ENCODE assay signal across 8 cellular contexts in the genomic region with DNA sequence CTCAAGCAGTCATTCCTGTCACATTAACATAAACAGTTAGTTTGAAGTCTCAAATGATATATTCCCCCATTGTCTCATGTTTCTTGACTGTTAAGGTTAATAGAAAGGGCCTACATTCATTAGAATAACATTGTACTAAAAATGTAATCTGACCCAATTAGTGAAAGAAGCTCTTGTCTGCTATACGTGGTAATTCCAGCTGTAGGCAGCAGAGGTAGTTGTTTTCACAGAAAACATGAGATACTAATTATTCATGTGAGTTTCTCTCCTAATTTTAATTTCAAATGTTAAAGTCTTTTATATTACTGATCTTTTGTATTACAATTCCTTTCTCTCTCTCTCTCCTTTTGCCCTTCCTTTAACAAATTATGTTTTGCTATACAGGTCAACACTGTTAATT. TPM values are rescaled to one million over a fixed set of nuclear protein-coding genes. Genes with fewer than 3 reads are reported as not detected.
DNase-seq lines count a peak whose midpoint lies in the region; ATAC-seq and TF ChIP-seq lines count a peak whose summit lies in the region.

No MANE protein-coding gene starts in this region.

- no peaks in the 10 kb centered on the region for H3K36me3 ChIP-seq in breast epithelium

- no peak for TF ChIP-seq POLR2A in breast epithelium (IDR thresholded peaks at IDR 0.05)

- H3K9me3 ChIP-seq in breast epithelium = no peaks in the 10 kb centered on the region

- ATAC-seq in HG03108 (IDR thresholded peaks at IDR 0.05; ENCODE audit: unreplicated experiment) = no peak

- peak in 2 of 3 donors; percentile 41 to 56 for TF ChIP-seq CTCF in breast epithelium (IDR thresholded peaks at IDR 0.05)

- DNase-seq in NCI-H345 (lab: John Stamatoyannopoulos, UW) = peak; percentile 3
- DNase-seq in NCI-H345 treated with DMSO at 0.1 percent for 48 hours (lab: John Stamatoyannopoulos, UW; ENCODE audit: unreplicated experiment) = no peak
- peak; percentile 6 for DNase-seq in NCI-H1694 treated with DMSO at 0.1 percent for 48 hours (lab: John Stamatoyannopoulos, UW)
- no peak for DNase-seq in breast epithelium (ENCODE audit: low spot score in 2 of 2)
- peak; percentile 47 for DNase-seq in myocyte (ENCODE audit: low read depth)
- DNase-seq in occipital lobe (lab: John Stamatoyannopoulos, UW) = no peak
- no peak for DNase-seq in NCI-H2196 (lab: John Stamatoyannopoulos, UW; ENCODE audit: unreplicated experiment)

- H3K27me3 ChIP-seq in breast epithelium = no peaks in the 10 kb centered on the region

- no peak overlapping the region for H3K4me3 ChIP-seq in breast epithelium

- intact Hi-C loops in breast epithelium (cut with DNase I; ENCODE audit: low total_unique reads) = no loop called here

- H3K27ac ChIP-seq in breast epithelium = no peak overlapping the region

- no peaks in the 10 kb centered on the region for H3K4me1 ChIP-seq in breast epithelium

RNA-seq across cellular contexts. Expression of a gene that starts 26.0 kb away (rescaled TPM):
- 10 to 100 TPM; 48.0 to 63.5 (median 48.2) TPM for total RNA-seq in breast epithelium
- total RNA-seq in myocyte = 47.4 and 50.0 TPM in 2 replicates
- 32.1 TPM for polyA plus RNA-seq in myocyte (2012)
- total RNA-seq in occipital lobe = 34.3 TPM

RNA-seq across cellular contexts. Expression of a gene that starts 40.0 kb away (rescaled TPM):
- total RNA-seq in breast epithelium = 10 to 100 TPM; 31.2 to 52.0 (median 31.8) TPM
- 45.4 and 47.8 TPM in 2 replicates for total RNA-seq in myocyte
- polyA plus RNA-seq in myocyte (2012) = 19.8 TPM
- 373 TPM for total RNA-seq in occipital lobe

Comparison
In these comparisons a context has a peak if more than half of its experiments do, and no peak if none do; other contexts are left out.
1. DNase-seq: peak in NCI-H345 (single experiment), NCI-H1694 treated with DMSO at 0.1 percent for 48 hours (single experiment) and myocyte (single experiment); none in NCI-H345 treated with DMSO at 0.1 percent for 48 hours (single experiment), breast epithelium (0 of 2), occipital lobe (single experiment) and NCI-H2196 (single experiment).